Comparison of ENCODE assay signal across 14 cellular contexts in genomic region chr2:240451108-240451611, GRCh38. TPM values are rescaled to one million over a fixed set of nuclear protein-coding genes. Genes with fewer than 3 reads are reported as not detected.
DNase-seq lines count a peak whose midpoint lies in the region.
"Had no signal": no experiment of that assay in that cellular context is flagged by ENCODE, and none has a peak within 500 bp of the region (broad histone marks: within the 10 kb centered on the region; RNA-seq: fewer than 3 reads in every experiment).

No MANE protein-coding gene starts in this region.

- H3K27me3 ChIP-seq in BLaER1 treated with 17β-estradiol and CSF1 and Interleukin-3, amounts not matched to agents 10 nM and 100 nM, result peaks cover 44 to 65% (median 47%) of the 10 kb centered on the region in 11 experiments

- no peak overlapping the region for H3K4me3 ChIP-seq in BLaER1 treated with 17β-estradiol and CSF1 and Interleukin-3, amounts not matched to agents 10 nM and 100 nM
- H3K4me3 ChIP-seq: upper lobe of left lung had no signal

- H3K27ac Mint-ChIP-seq in immature natural killer cell, result no peak overlapping the region

- peaks cover 0 to 12% of the 10 kb centered on the region in 2 donors for H3K4me1 Mint-ChIP-seq in immature natural killer cell

- peak overlapping the region in 3 of 5 donors; percentile 21 to 42 (median 30) for H3K4me3 Mint-ChIP-seq in immature natural killer cell

- peak overlapping the region; percentile 50 to 100 (median 98) for H3K4me2 ChIP-seq in BLaER1 treated with 17β-estradiol and CSF1 and Interleukin-3, amounts not matched to agents 10 nM and 100 nM

- H3K9me3 ChIP-seq in BLaER1 treated with 17β-estradiol and CSF1 and Interleukin-3, amounts not matched to agents 10 nM and 100 nM (replicated peaks in 1 of 11), result no peaks in the 10 kb centered on the region
- H3K9me3 ChIP-seq: BE2C, upper lobe of left lung had no signal

- peaks cover 15 to 40% (median 31%) of the 10 kb centered on the region in 10 experiments for H3K4me1 ChIP-seq in BLaER1 treated with 17β-estradiol and CSF1 and Interleukin-3, amounts not matched to agents 10 nM and 100 nM

- peaks cover 0 to 95% (median 83%) of the 10 kb centered on the region in 11 experiments; a peak in 19 of 22 replicates for H4K20me1 ChIP-seq in BLaER1 treated with 17β-estradiol and CSF1 and Interleukin-3, amounts not matched to agents 10 nM and 100 nM

- peaks cover 11 to 14% (median 11%) of the 10 kb centered on the region in 3 donors for H3K27me3 Mint-ChIP-seq in immature natural killer cell (ENCODE audit: low read depth in 3 of 3)

- peak overlapping the region in 4 of 11 experiments; percentile 5 to 73 (median 29); a peak in 6 of 22 replicates for H3K9ac ChIP-seq in BLaER1 treated with 17β-estradiol and CSF1 and Interleukin-3, amounts not matched to agents 10 nM and 100 nM

- H3K27ac ChIP-seq in BLaER1 treated with 17β-estradiol and CSF1 and Interleukin-3, amounts not matched to agents 10 nM and 100 nM, result no peak overlapping the region
- H3K27ac ChIP-seq: upper lobe of left lung had no signal

- no peaks in the 10 kb centered on the region for H3K36me3 Mint-ChIP-seq in immature natural killer cell

- DNase-seq in astrocyte of the hippocampus (ENCODE audit: low read depth, low spot score) (peak; percentile 38), immature natural killer cell (no peak), pons (ENCODE audit: low spot score) (peak; percentile 45), SHP77 (lab: John Stamatoyannopoulos, UW) (no peak), OCI-M2 (lab: John Stamatoyannopoulos, UW; ENCODE audit: unreplicated experiment) (no peak), iPS-NIHi11 (ENCODE audit: low spot score) (no peak)
- DNase-seq in stimulated activated CD8-positive, alpha-beta memory T cell treated with anti-CD3 and anti-CD28 coated beads, Interleukin-4, amount 100 ng/mL, for 48 hours, result no peak
- DNase-seq: activated effector memory CD4-positive, alpha-beta T cell treated with anti-CD3 and anti-CD28 coated beads, Interleukin-2, amount 50 U/mL, for 16 hours; BE2C; left colon; NCI-H1105; NCI-H748 treated with DMSO at 0.1 percent for 48 hours had no signal

- no peaks in the 10 kb centered on the region for H3K9me3 Mint-ChIP-seq in immature natural killer cell

- H3K36me3 ChIP-seq in BLaER1 treated with 17β-estradiol and CSF1 and Interleukin-3, amounts not matched to agents 10 nM and 100 nM, result no peaks in the 10 kb centered on the region
- H3K36me3 ChIP-seq: BE2C, upper lobe of left lung had no signal

RNA-seq across cellular contexts. Expression of gene GPC1, which starts 15.7 kb away (rescaled TPM):
- polyA plus RNA-seq in immature natural killer cell, result not detected

Comparison
In these comparisons a context has a peak if more than half of its experiments do, and no peak if none do; other contexts are left out.
1. DNase-seq: peak in astrocyte of the hippocampus (single experiment) and pons (single experiment); none in immature natural killer cell (0 of 3), SHP77 (0 of 2), OCI-M2 (single experiment), stimulated activated CD8-positive, alpha-beta memory T cell treated with anti-CD3 and anti-CD28 coated beads, Interleukin-4, amount 100 ng/mL, for 48 hours (single experiment) and iPS-NIHi11 (single experiment).